ENCODE assay signal across 8 cellular contexts in the genomic region with DNA sequence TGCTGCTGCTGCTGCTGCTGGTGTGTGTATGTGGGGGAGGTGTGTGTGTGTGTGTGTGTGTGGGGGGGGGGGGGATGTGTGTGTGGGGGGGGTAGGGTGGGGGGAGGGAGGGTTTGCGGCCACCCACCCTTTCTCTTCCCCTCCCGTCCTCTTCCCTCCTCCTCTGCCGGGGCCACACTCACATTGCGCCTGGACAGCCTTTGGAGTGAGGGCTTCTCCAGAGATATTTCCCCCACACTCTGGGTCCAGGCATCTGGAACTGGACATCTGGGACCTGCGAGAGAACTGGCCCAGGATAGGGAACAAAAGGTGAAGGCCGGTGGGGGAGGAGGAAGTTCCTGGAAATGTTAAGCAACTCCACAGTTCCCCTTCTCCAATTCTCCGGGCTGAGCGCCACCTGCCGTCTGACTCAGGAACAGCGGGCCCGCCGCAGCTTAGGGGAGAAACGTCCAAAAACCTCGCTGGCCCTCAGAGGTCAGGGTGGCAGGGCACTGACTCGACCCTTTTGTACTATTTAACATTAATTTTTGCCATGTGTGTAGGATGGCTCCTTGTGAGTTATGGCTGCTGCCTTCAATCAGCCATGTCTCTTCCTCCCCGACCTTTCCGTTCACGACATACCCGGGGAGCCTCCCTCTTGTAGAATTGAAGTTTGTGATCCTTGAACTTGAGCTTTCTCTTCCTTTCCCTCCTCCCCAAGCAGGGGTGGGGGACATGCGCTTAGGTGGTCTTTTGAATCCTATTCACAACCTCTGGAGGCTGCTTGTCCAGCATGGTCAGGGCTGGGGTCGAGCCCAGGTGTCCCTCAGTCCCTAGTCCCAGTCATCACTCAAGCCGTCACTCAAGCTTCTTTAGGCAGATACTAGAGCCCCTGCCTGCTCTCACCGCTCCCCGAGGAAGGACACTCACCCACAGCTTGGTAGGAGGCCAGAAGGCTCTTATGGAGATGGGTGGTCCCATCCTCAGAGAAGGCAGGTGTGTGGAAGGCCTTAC. TPM values are rescaled to one million over a fixed set of nuclear protein-coding genes. Genes with fewer than 3 reads are reported as not detected.
DNase-seq lines count a peak whose midpoint lies in the region; ATAC-seq and TF ChIP-seq lines count a peak whose summit lies in the region.

C1RL (minus strand) TSS at position 287 of the 993 bp plus-strand sequence; CDS start at position 253, 34 bp downstream.

- H3K27ac Mint-ChIP-seq in activated naive CD4-positive, alpha-beta T cell treated with anti-CD3 and anti-CD28 coated beads, Interleukin-2, amount 50 U/mL, for 72 hours: peak within 1 kb of the TSS; percentile 93 to 96
- peak within 1 kb of the TSS; percentile 95 for H3K27ac Mint-ChIP-seq in glutamatergic neuron (ENCODE audit: unreplicated experiment)
- H3K27ac Mint-ChIP-seq in osteocyte (ENCODE audit: unreplicated experiment): peak within 1 kb of the TSS; percentile 90

- H3K4me3 Mint-ChIP-seq in glutamatergic neuron (ENCODE audit: unreplicated experiment) (peak within 1 kb of the TSS; percentile 90), osteocyte (ENCODE audit: unreplicated experiment) (peak within 1 kb of the TSS; percentile 81)

- peak; percentile 10 for TF ChIP-seq POLR2A in NB4 (IDR thresholded peaks at IDR 0.05; ENCODE audit: extremely low read depth, insufficient read length)

- peaks cover 30 to 34% of the 10 kb centered on the region in 2 donors for H3K36me3 Mint-ChIP-seq in activated naive CD4-positive, alpha-beta T cell treated with anti-CD3 and anti-CD28 coated beads, Interleukin-2, amount 50 U/mL, for 72 hours
- H3K36me3 Mint-ChIP-seq in glutamatergic neuron (ENCODE audit: unreplicated experiment): peaks cover 6% of the 10 kb centered on the region
- peaks cover 8% of the 10 kb centered on the region for H3K36me3 Mint-ChIP-seq in osteocyte (ENCODE audit: unreplicated experiment)

- peak; percentile 45 to 56 for ATAC-seq in activated naive CD4-positive, alpha-beta T cell treated with anti-CD3 and anti-CD28 coated beads, Interleukin-2, amount 50 U/mL, for 72 hours

- no peaks in the 10 kb centered on the region for H3K4me1 Mint-ChIP-seq in glutamatergic neuron (ENCODE audit: low read depth, unreplicated experiment)
- peaks cover 21% of the 10 kb centered on the region for H3K4me1 Mint-ChIP-seq in osteocyte (ENCODE audit: unreplicated experiment)

- peak; percentile 93 for TF ChIP-seq CTCF in NB4 (IDR thresholded peaks at IDR 0.05; ENCODE audit: low read depth, low read length)
- peak; percentile 89 for TF ChIP-seq CTCF in glutamatergic neuron (IDR thresholded peaks at IDR 0.05; ENCODE audit: partially characterized antibody, unreplicated experiment)
- TF ChIP-seq CTCF in osteocyte (IDR thresholded peaks at IDR 0.05): peak; percentile 96

- H3K27me3 Mint-ChIP-seq in glutamatergic neuron (ENCODE audit: unreplicated experiment) (peaks cover 2% of the 10 kb centered on the region), osteocyte (ENCODE audit: unreplicated experiment) (peaks cover 4% of the 10 kb centered on the region)

- peaks cover 10 to 11% of the 10 kb centered on the region in 2 donors for H3K9me3 Mint-ChIP-seq in activated naive CD4-positive, alpha-beta T cell treated with anti-CD3 and anti-CD28 coated beads, Interleukin-2, amount 50 U/mL, for 72 hours
- H3K9me3 Mint-ChIP-seq in glutamatergic neuron (ENCODE audit: unreplicated experiment): peaks cover 11% of the 10 kb centered on the region
- peaks cover 12% of the 10 kb centered on the region for H3K9me3 Mint-ChIP-seq in osteocyte (ENCODE audit: unreplicated experiment)

- peak; percentile 54 for DNase-seq in NK-92 treated with Interleukin-12 subunit alpha and Interleukin-12 subunit beta, amount 100 ng/mL, for 24 hours (lab: John Stamatoyannopoulos, UW)
- DNase-seq in NK-92 (lab: John Stamatoyannopoulos, UW; ENCODE audit: unreplicated experiment) (no peak), NB4 (ENCODE audit: low read depth) (peak; percentile 82), SKM-1 treated with dmso at 0.1 percent for 144 hours (lab: John Stamatoyannopoulos, UW; ENCODE audit: unreplicated experiment) (peak; percentile 64), glutamatergic neuron (peak; percentile 95), osteocyte (ENCODE audit: extremely low spot score, unreplicated experiment) (peak; percentile 93)
- peak; percentile 86 to 94 for DNase-seq in activated naive CD4-positive, alpha-beta T cell treated with anti-CD3 and anti-CD28 coated beads, Interleukin-2, amount 50 U/mL, for 72 hours (ENCODE audit: low spot score in 2 of 2)

- H3K4me3 ChIP-seq in NB4 (ENCODE audit: low read depth, low read length): peak within 1 kb of the TSS; percentile 67

- peak within 1 kb of the TSS; percentile 50 for H3K27ac ChIP-seq in temporal lobe (ENCODE audit: low read depth, low read length)

RNA-seq across cellular contexts. Expression of gene C1RL, which starts in this region (rescaled TPM):
- 10 to 100 TPM; 18.6 to 21.8 TPM for total RNA-seq in activated naive CD4-positive, alpha-beta T cell treated with anti-CD3 and anti-CD28 coated beads, Interleukin-2, amount 50 U/mL, for 72 hours
- total RNA-seq in glutamatergic neuron (ENCODE audit: unreplicated experiment) (12.8 TPM), osteocyte (20.8 and 22.3 TPM in 2 replicates), temporal lobe (5.9 TPM)
